ENCODE assay signal across 9 cellular contexts in genomic region chr11:60952742-60953170, GRCh38. TPM values are rescaled to one million over a fixed set of nuclear protein-coding genes. Genes with fewer than 3 reads are reported as not detected.
DNase-seq lines count a peak whose midpoint lies in the region; ATAC-seq and TF ChIP-seq lines count a peak whose summit lies in the region.
"Had no signal": no experiment of that assay in that cellular context is flagged by ENCODE, and none has a peak within 500 bp of the region (broad histone marks: within the 10 kb centered on the region; RNA-seq: fewer than 3 reads in every experiment).

No MANE protein-coding gene starts in this region.

- no peaks in the 10 kb centered on the region for H3K9me2 ChIP-seq in hepatocyte (replicated peaks; ENCODE audit: insufficient read depth)

- DNase-seq in SJSA1 (ENCODE audit: low read depth in 1 of 2, low spot score in 2 of 2) = no peak
- no peak for DNase-seq in hepatocyte (ENCODE audit: low spot score)
- DNase-seq in stimulated activated effector memory CD8-positive, alpha-beta T cell treated with anti-CD3 and anti-CD28 coated beads, Interleukin-12 subunit alpha, Interleukin-12 subunit beta, amount 100 ng/mL, for 72 hours (ENCODE audit: low spot score in 2 of 2) = no peak
- no peak for DNase-seq in HCEC 1CT
- DNase-seq in NCI-H2081 treated with DMSO at 0.1 percent for 48 hours (lab: John Stamatoyannopoulos, UW) = no peak

- H3K4me1 Mint-ChIP-seq in stimulated activated effector memory CD8-positive, alpha-beta T cell treated with anti-CD3 and anti-CD28 coated beads, Interleukin-12 subunit alpha, Interleukin-12 subunit beta, amount 100 ng/mL, for 72 hours = peaks cover 30% of the 10 kb centered on the region

- H3K27ac Mint-ChIP-seq in stimulated activated effector memory CD8-positive, alpha-beta T cell treated with anti-CD3 and anti-CD28 coated beads, Interleukin-12 subunit alpha, Interleukin-12 subunit beta, amount 100 ng/mL, for 72 hours = peak overlapping the region; percentile 84

- peaks cover 30% of the 10 kb centered on the region for H3K4me1 ChIP-seq in SJSA1 (replicated peaks)
- peaks cover 3% of the 10 kb centered on the region for H3K4me1 ChIP-seq in hepatocyte (ENCODE audit: insufficient read depth)

- H3K79me2 ChIP-seq in hepatocyte = no peaks in the 10 kb centered on the region

- peak overlapping the region; percentile 75 for H2AFZ ChIP-seq in hepatocyte

- peaks cover 4% of the 10 kb centered on the region for H3K36me3 Mint-ChIP-seq in stimulated activated effector memory CD8-positive, alpha-beta T cell treated with anti-CD3 and anti-CD28 coated beads, Interleukin-12 subunit alpha, Interleukin-12 subunit beta, amount 100 ng/mL, for 72 hours

- H3K4me3 Mint-ChIP-seq in stimulated activated effector memory CD8-positive, alpha-beta T cell treated with anti-CD3 and anti-CD28 coated beads, Interleukin-12 subunit alpha, Interleukin-12 subunit beta, amount 100 ng/mL, for 72 hours = peak overlapping the region; percentile 73

- H3K4me2 ChIP-seq in hepatocyte = peak overlapping the region; percentile 81

- no peaks in the 10 kb centered on the region for H3K9me3 Mint-ChIP-seq in stimulated activated effector memory CD8-positive, alpha-beta T cell treated with anti-CD3 and anti-CD28 coated beads, Interleukin-12 subunit alpha, Interleukin-12 subunit beta, amount 100 ng/mL, for 72 hours

- H3K4me3 ChIP-seq in SJSA1 = peak overlapping the region; percentile 36
- no peak overlapping the region for H3K4me3 ChIP-seq in hepatocyte

- no peaks in the 10 kb centered on the region for H3K9me3 ChIP-seq in SJSA1 (replicated peaks)
- no peaks in the 10 kb centered on the region for H3K9me3 ChIP-seq in hepatocyte (ENCODE audit: low read depth)

- H3K36me3 ChIP-seq in SJSA1 (peaks cover 6% of the 10 kb centered on the region; the same call in 1 of the 2 replicates), hepatocyte (replicated peaks; ENCODE audit: insufficient read depth, low read depth) (no peaks in the 10 kb centered on the region)

- WGBS in hepatocyte (ENCODE audit: low lambda C conversion rate, missing lambda C conversion rate) = 49% methylated on average over 3 of the region's 3 CpGs

- no peaks in the 10 kb centered on the region for H4K20me1 ChIP-seq in hepatocyte (ENCODE audit: insufficient read depth, poor library complexity, severe bottlenecking)

- peak; percentile 19 for ATAC-seq in GM19023 (IDR thresholded peaks at IDR 0.05; ENCODE audit: unreplicated experiment)
- no peak for ATAC-seq in stimulated activated effector memory CD8-positive, alpha-beta T cell treated with anti-CD3 and anti-CD28 coated beads, Interleukin-12 subunit alpha, Interleukin-12 subunit beta, amount 100 ng/mL, for 72 hours
- no peak for ATAC-seq in HG03521 (IDR thresholded peaks at IDR 0.05; ENCODE audit: unreplicated experiment)
- ATAC-seq in HG03139 (IDR thresholded peaks at IDR 0.05; ENCODE audit: unreplicated experiment) = no peak

- peak overlapping the region; percentile 63 for H3K27ac ChIP-seq in SJSA1
- H3K27ac ChIP-seq in hepatocyte = no peak overlapping the region
- H3K27ac ChIP-seq: epithelial cell of prostate had no signal

- H3K27me3 ChIP-seq in SJSA1 (replicated peaks) (no peaks in the 10 kb centered on the region), hepatocyte (peaks cover 35% of the 10 kb centered on the region)

- TF ChIP-seq CTCF in hepatocyte (IDR thresholded peaks at IDR 0.05; ENCODE audit: poor library complexity) = no peak

RNA-seq across cellular contexts. Expression of gene SLC15A3, which starts 0.8 kb away (rescaled TPM):
- 26.5 and 35.8 TPM in 2 replicates for total RNA-seq in SJSA1 (2014; rRNA removed; shearing (Covaris generic))
- total RNA-seq in hepatocyte = 1.4 and 3.3 TPM in 2 replicates
- polyA plus RNA-seq in hepatocyte = 0.56 and 2.3 TPM in 2 replicates

RNA-seq across cellular contexts. Expression of gene CD6, which starts 18.7 kb away (rescaled TPM):
- 0.05 TPM in 1 of 2 replicates, not detected in the other for total RNA-seq in SJSA1 (2014; rRNA removed; shearing (Covaris generic))
- total RNA-seq in hepatocyte = 0.03 and 0.08 TPM in 2 replicates
- not detected in 2 replicates for polyA plus RNA-seq in hepatocyte

RNA-seq across cellular contexts. Expression of gene TMEM132A, which starts 28.5 kb away (rescaled TPM):
- 47.5 and 60.7 TPM in 2 replicates for total RNA-seq in SJSA1 (2014; rRNA removed; shearing (Covaris generic))
- total RNA-seq in hepatocyte = 33.7 and 44.3 TPM in 2 replicates
- polyA plus RNA-seq in hepatocyte = 97.1 and 98.7 TPM in 2 replicates

RNA-seq across cellular contexts. Expression of gene TMEM109, which starts 38.8 kb away (rescaled TPM):
- total RNA-seq in SJSA1 (2014; rRNA removed; shearing (Covaris generic)) = 90.4 and 136 TPM in 2 replicates
- total RNA-seq in hepatocyte = 30.0 and 47.5 TPM in 2 replicates
- polyA plus RNA-seq in hepatocyte = 86.9 and 92.5 TPM in 2 replicates

RNA-seq across cellular contexts. Expression of gene PRPF19, which starts 46.4 kb away (rescaled TPM):
- 79.9 and 109 TPM in 2 replicates for total RNA-seq in SJSA1 (2014; rRNA removed; shearing (Covaris generic))
- 38.1 and 53.8 TPM in 2 replicates for total RNA-seq in hepatocyte
- 18.5 and 19.3 TPM in 2 replicates for polyA plus RNA-seq in hepatocyte
